ENCODE assay signal across 28 cellular contexts in the genomic region with DNA sequence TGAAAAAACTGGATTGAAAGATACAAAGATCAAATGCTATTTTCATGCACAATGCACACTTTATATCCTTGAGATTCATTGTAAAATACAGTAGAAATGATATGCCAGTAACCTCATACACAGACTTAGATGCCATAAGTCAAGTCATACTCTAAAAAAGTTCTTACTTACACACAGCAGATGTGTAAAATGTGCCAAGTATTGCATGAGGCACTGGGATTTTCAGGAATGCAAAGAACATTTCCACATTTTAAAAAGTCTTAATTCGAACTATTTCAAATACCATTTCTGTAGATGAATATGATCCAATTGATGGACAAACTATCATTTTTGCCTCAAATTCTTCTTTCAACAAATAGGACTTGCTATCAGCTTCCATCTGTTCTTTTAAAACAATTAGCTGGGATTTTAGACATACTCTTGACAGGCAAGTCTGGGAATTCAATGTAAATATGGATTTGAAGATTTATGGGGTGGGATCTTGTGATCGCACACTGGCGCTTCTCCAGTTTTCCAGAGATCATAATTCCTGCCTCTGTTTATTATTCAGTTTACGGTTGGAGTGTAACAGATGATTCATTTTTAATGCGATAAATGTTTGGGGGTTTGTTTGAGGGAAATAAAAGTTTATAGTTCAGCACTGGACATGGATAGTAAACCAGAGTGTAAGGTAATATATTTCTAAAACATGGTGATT.
"Had no signal": no experiment of that assay in that cellular context is flagged by ENCODE, and none has a peak within 500 bp of the region (broad histone marks: within the 10 kb centered on the region; RNA-seq: fewer than 3 reads in every experiment).

No MANE protein-coding gene starts in this region.

- H3K4me3 ChIP-seq: coronary artery, gastroesophageal sphincter, hepatocyte, ovary, prostate gland, thoracic aorta had no signal

- H3K4me1 ChIP-seq: gastroesophageal sphincter, prostate gland had no signal

- H3K36me3 ChIP-seq: brain microvascular endothelial cell, gastroesophageal sphincter, ovary, prostate gland, thoracic aorta had no signal

- H3K4me1 Mint-ChIP-seq: activated naive CD8-positive, alpha-beta T cell treated with anti-CD3 and anti-CD28 coated beads for 36 hours; naive B cell; stimulated activated effector memory CD8-positive, alpha-beta T cell treated with anti-CD3 and anti-CD28 coated beads, Interleukin-12 subunit alpha, Interleukin-12 subunit beta, amount 100 ng/mL, for 72 hours had no signal

- H3K9me3 ChIP-seq: gastroesophageal sphincter, ovary, prostate gland, thoracic aorta had no signal

- H3K4me3 Mint-ChIP-seq: activated naive CD8-positive, alpha-beta T cell treated with anti-CD3 and anti-CD28 coated beads for 36 hours; effector memory CD8-positive, alpha-beta T cell; naive B cell; stimulated activated effector memory CD8-positive, alpha-beta T cell treated with anti-CD3 and anti-CD28 coated beads, Interleukin-12 subunit alpha, Interleukin-12 subunit beta, amount 100 ng/mL, for 72 hours; stimulated activated naive CD8-positive, alpha-beta T cell treated with anti-CD3 and anti-CD28 coated beads, Interleukin-15, Interleukin-2, amounts not matched to agents 100 ng/mL and 50 ng/mL, for 24 hours; T-helper 1 cell treated with Interleukin-12 subunit alpha and Interleukin-12 subunit beta and Interleukin-4 antibody, amounts not matched to agents 30 μg/mL and 1 μg/mL, for 36 hours had no signal

- H3K27me3 ChIP-seq: brain microvascular endothelial cell, gastroesophageal sphincter, hepatocyte, ovary had no signal

- H3K27me3 Mint-ChIP-seq: activated naive CD8-positive, alpha-beta T cell treated with anti-CD3 and anti-CD28 coated beads for 36 hours; effector memory CD8-positive, alpha-beta T cell; stimulated activated naive CD8-positive, alpha-beta T cell treated with anti-CD3 and anti-CD28 coated beads, Interleukin-15, Interleukin-2, amounts not matched to agents 100 ng/mL and 50 ng/mL, for 24 hours had no signal

- DNase-seq: activated CD4-positive, alpha-beta T cell treated with anti-CD3 and anti-CD28 coated beads for 4 hours; activated CD4-positive, alpha-beta T cell treated with anti-CD3 and anti-CD28 coated beads, Interleukin-2, amount 50 U/mL, for 4 hours; activated effector memory CD4-positive, alpha-beta T cell treated with Interleukin-2 at 50 U/mL for 16 hours; activated naive CD4-positive, alpha-beta T cell treated with Interleukin-2 at 50 U/mL for 16 hours; activated naive CD8-positive, alpha-beta T cell treated with anti-CD3 and anti-CD28 coated beads for 36 hours; amniotic stem cell; brain microvascular endothelial cell; effector memory CD8-positive, alpha-beta T cell; islet precursor cell; left ventricle myocardium superior; mammary epithelial cell; naive B cell; ovary; retina; small intestine; stimulated activated CD4-positive, alpha-beta T cell treated with anti-CD3 and anti-CD28 coated beads, Interleukin-4, amount 100 ng/mL, for 24 hours; T-helper 9 cell; trophoblast cell had no signal

- H3K9me3 Mint-ChIP-seq: stimulated activated naive CD8-positive, alpha-beta T cell treated with anti-CD3 and anti-CD28 coated beads, Interleukin-15, Interleukin-2, amounts not matched to agents 100 ng/mL and 50 ng/mL, for 24 hours; T-helper 1 cell treated with Interleukin-12 subunit alpha and Interleukin-12 subunit beta and Interleukin-4 antibody, amounts not matched to agents 30 μg/mL and 1 μg/mL, for 36 hours had no signal

- H3K36me3 Mint-ChIP-seq: activated naive CD8-positive, alpha-beta T cell treated with anti-CD3 and anti-CD28 coated beads for 36 hours; naive B cell; stimulated activated effector memory CD8-positive, alpha-beta T cell treated with anti-CD3 and anti-CD28 coated beads, Interleukin-12 subunit alpha, Interleukin-12 subunit beta, amount 100 ng/mL, for 72 hours had no signal

- ATAC-seq: effector memory CD8-positive, alpha-beta T cell; esophagus mucosa; gastroesophageal sphincter; left ventricle myocardium superior; sciatic nerve; stimulated activated effector memory CD8-positive, alpha-beta T cell treated with anti-CD3 and anti-CD28 coated beads, Interleukin-12 subunit alpha, Interleukin-12 subunit beta, amount 100 ng/mL, for 72 hours had no signal

- H3K27ac Mint-ChIP-seq: activated naive CD8-positive, alpha-beta T cell treated with anti-CD3 and anti-CD28 coated beads for 36 hours; effector memory CD8-positive, alpha-beta T cell; naive B cell; stimulated activated effector memory CD8-positive, alpha-beta T cell treated with anti-CD3 and anti-CD28 coated beads, Interleukin-12 subunit alpha, Interleukin-12 subunit beta, amount 100 ng/mL, for 72 hours; stimulated activated naive CD8-positive, alpha-beta T cell treated with anti-CD3 and anti-CD28 coated beads, Interleukin-15, Interleukin-2, amounts not matched to agents 100 ng/mL and 50 ng/mL, for 24 hours; T-helper 1 cell treated with Interleukin-12 subunit alpha and Interleukin-12 subunit beta and Interleukin-4 antibody, amounts not matched to agents 30 μg/mL and 1 μg/mL, for 36 hours had no signal
